In the genomic region with DNA sequence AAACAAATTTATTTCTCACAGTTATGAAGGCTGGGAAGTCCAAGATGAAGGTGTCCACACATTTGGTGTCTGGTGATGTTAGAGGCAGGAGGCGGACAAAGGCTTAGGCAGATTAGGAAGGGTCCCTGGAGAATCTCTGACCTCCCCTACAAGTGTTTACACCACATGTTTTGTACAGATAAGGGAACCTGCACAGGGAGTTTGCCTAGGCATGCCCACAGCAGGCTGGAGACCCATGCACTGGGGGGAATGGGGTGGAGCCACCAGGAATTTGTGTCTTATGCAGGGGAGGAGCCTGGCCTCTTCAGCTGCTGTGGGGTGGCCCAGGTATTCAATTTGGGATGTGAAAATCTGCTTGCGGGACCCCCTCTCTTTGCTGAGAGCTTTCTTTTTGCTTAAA, we compare ENCODE assay signal across 19 cellular contexts.
"Had no signal": no experiment of that assay in that cellular context is flagged by ENCODE, and none has a peak within 500 bp of the region (broad histone marks: within the 10 kb centered on the region; RNA-seq: fewer than 3 reads in every experiment).

No MANE protein-coding gene starts in this region.

- H3K4me3 Mint-ChIP-seq: activated naive CD8-positive, alpha-beta T cell treated with anti-CD3 and anti-CD28 coated beads, Interleukin-2, amount 50 U/mL, for 24 hours; nephron; T-helper 2 cell treated with Interferon-gamma antibody and Interleukin-4, amounts not matched to agents 5 μg/mL and 100 μg/mL, for 36 hours had no signal

- H3K4me1 Mint-ChIP-seq: activated naive CD8-positive, alpha-beta T cell treated with anti-CD3 and anti-CD28 coated beads, Interleukin-2, amount 50 U/mL, for 24 hours; nephron had no signal

- H3K27me3 Mint-ChIP-seq: activated naive CD8-positive, alpha-beta T cell treated with anti-CD3 and anti-CD28 coated beads, Interleukin-2, amount 50 U/mL, for 24 hours; progenitor cell of endocrine pancreas had no signal

- H3K27ac Mint-ChIP-seq: activated naive CD8-positive, alpha-beta T cell treated with anti-CD3 and anti-CD28 coated beads, Interleukin-2, amount 50 U/mL, for 24 hours; nephron; progenitor cell of endocrine pancreas; T-helper 2 cell treated with Interferon-gamma antibody and Interleukin-4, amounts not matched to agents 5 μg/mL and 100 μg/mL, for 36 hours had no signal

- H3K4me1 ChIP-seq: esophagus squamous epithelium, tibial nerve had no signal

- H3K9me3 ChIP-seq: esophagus squamous epithelium had no signal

- H3K27ac ChIP-seq: esophagus squamous epithelium, skin epidermis, tibial nerve had no signal

- H3K27me3 ChIP-seq: esophagus squamous epithelium, tibial nerve had no signal

- DNase-seq: activated CD4-positive, CD25-positive, alpha-beta regulatory T cell treated with anti-CD3 and anti-CD28 coated beads, Interleukin-2, amount 50 U/mL, for 72 hours; activated naive CD4-positive, alpha-beta T cell treated with Interleukin-2 at 50 U/mL for 16 hours; activated naive CD8-positive, alpha-beta T cell treated with anti-CD3 and anti-CD28 coated beads, Interleukin-2, amount 50 U/mL, for 24 hours; activated T-cell treated with anti-CD3 and anti-CD28 coated beads for 4 hours; aorta; esophagus squamous epithelium; hypothalamus; kidney glomerular epithelial cell; left ventricle myocardium superior; mesenchymal stem cell; right cardiac atrium; stimulated activated CD4-positive, alpha-beta T cell treated with anti-CD3 and anti-CD28 coated beads, Interleukin-4, amount 100 ng/mL, for 24 hours; stimulated activated naive CD4-positive, alpha-beta T cell treated with Interleukin-2 at 50 U/mL for 16 hours; substantia nigra had no signal

- ATAC-seq: activated naive CD8-positive, alpha-beta T cell treated with anti-CD3 and anti-CD28 coated beads, Interleukin-2, amount 50 U/mL, for 24 hours; left ventricle myocardium superior; right cardiac atrium had no signal

- H3K4me3 ChIP-seq: esophagus squamous epithelium, skin epidermis, tibial nerve had no signal

- H3K9me3 Mint-ChIP-seq: activated naive CD8-positive, alpha-beta T cell treated with anti-CD3 and anti-CD28 coated beads, Interleukin-2, amount 50 U/mL, for 24 hours had no signal
